Comparison of ENCODE assay signal across 8 cellular contexts in the genomic region with DNA sequence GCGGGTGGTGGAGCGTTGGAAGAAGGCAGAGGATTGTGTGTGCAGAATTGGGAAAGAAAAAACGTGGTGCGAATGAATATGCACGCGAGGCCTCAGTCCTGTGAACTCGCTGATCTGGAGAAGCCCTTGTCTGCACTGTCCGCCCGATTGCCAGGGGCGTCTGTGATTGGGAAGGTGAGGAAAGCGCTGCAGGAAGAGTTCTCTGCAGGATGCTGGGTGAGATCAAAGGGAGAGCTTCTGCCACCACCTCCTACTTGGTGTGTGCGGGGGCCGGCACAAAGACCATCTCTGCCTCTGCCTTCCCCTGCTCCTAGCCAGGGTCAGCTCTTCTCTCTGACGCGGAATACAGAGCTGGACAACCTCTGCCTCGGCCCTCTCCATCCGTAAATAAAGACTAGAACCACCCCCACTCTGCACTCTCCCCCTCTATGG. TPM values are rescaled to one million over a fixed set of nuclear protein-coding genes. Genes with fewer than 3 reads are reported as not detected.
DNase-seq lines count a peak whose midpoint lies in the region; ATAC-seq, FAIRE-seq and TF ChIP-seq lines count a peak whose summit lies in the region.

No MANE protein-coding gene starts in this region.

- intact Hi-C loops in GM12878 (cut with micrococcal nuclease; ENCODE audit: unreplicated experiment) = no loop called here
- intact Hi-C loops in right lobe of liver (cut with DNase I) = no loop called here

- BruUV-seq in GM12878 (replicated peaks; lab: Mats Ljungman, UMichigan) = no TSS peak

- SMC1A ChIA-PET in GM12878 (lab: Charles Lee; ENCODE audit: uncharacterized antibody, unreplicated experiment) = interaction anchor here (0.7 to 1.3 kb wide), 2 partner anchors 26 to 187 kb away, joined by 3 to 4 read pairs; no protein-coding TSS in a partner anchor

- TF ChIP-seq EP300 in GM12878 (IDR thresholded peaks at IDR 0.05; ENCODE audit: borderline replicate concordance in 1 of 2, control insufficient read depth in 1 of 2, low read depth in 2 of 2, low read length in 2 of 2) (no peak), upper lobe of left lung (IDR thresholded peaks at IDR 0.05) (no peak)

- H3K9me3 ChIP-seq in GM12878 (replicated peaks; ENCODE audit: control insufficient read depth, insufficient read depth, low read length) = no peaks in the 10 kb centered on the region
- H3K9me3 ChIP-seq in right lobe of liver = no peaks in the 10 kb centered on the region
- H3K9me3 ChIP-seq in upper lobe of left lung = no peaks in the 10 kb centered on the region

- WGBS in GM12878 (ENCODE audit: insufficient coverage, insufficient replicate concordance, low lambda C conversion rate, missing lambda C conversion rate) = 71% methylated on average over 17 of the region's 17 CpGs
- 34% methylated on average over 12 of the region's 17 CpGs for WGBS in right lobe of liver (ENCODE audit: insufficient coverage, low coverage, low lambda C conversion rate, missing lambda C conversion rate)
- WGBS in upper lobe of left lung, 2 donors = 36 to 47% methylated on average over 17 of the region's 17 CpGs

- H3K9ac ChIP-seq in GM12878 (ENCODE audit: control insufficient read depth, insufficient read depth, low read length) = no peak overlapping the region; the same call in 1 of the 2 replicates

- H2AFZ ChIP-seq in GM12878 (ENCODE audit: control insufficient read depth, low read depth, low read length) = no peak overlapping the region

- H3K27ac Mint-ChIP-seq in activated naive CD4-positive, alpha-beta T cell treated with anti-CD3 and anti-CD28 coated beads, Interleukin-2, amount 50 U/mL, for 24 hours = peak overlapping the region; percentile 47

- peak overlapping the region; percentile 99 for H3K4me3 Mint-ChIP-seq in activated naive CD4-positive, alpha-beta T cell treated with anti-CD3 and anti-CD28 coated beads, Interleukin-2, amount 50 U/mL, for 24 hours

- H3K27ac ChIP-seq in GM12878 (ENCODE audit: control insufficient read depth, insufficient read depth) = no peak overlapping the region
- no peak overlapping the region for H3K27ac ChIP-seq in right lobe of liver
- H3K27ac ChIP-seq in upper lobe of left lung = peak overlapping the region in 3 of 4 donors; percentile 93 to 95 (median 93)

- H3K36me3 Mint-ChIP-seq in activated naive CD4-positive, alpha-beta T cell treated with anti-CD3 and anti-CD28 coated beads, Interleukin-2, amount 50 U/mL, for 24 hours = peaks cover 4% of the 10 kb centered on the region

- peak overlapping the region; percentile 61; the same call in 1 of the 2 replicates for H3K4me3 ChIP-seq in GM12878
- peak overlapping the region; percentile 95 to 99 (median 99) for H3K4me3 ChIP-seq in right lobe of liver
- peak overlapping the region; percentile 30 to 97 (median 86) for H3K4me3 ChIP-seq in upper lobe of left lung

- TF ChIP-seq RAD21 in GM12878 (IDR thresholded peaks at IDR 0.05; ENCODE audit: insufficient read depth, low read depth, low read length) = no peak

- TF ChIP-seq POLR2A in GM12878 (IDR thresholded peaks at IDR 0.05; ENCODE audit: low read depth, low read length) (no peak), right lobe of liver (IDR thresholded peaks at IDR 0.05) (no peak), upper lobe of left lung (IDR thresholded peaks at IDR 0.05) (no peak)

- H3K9me3 Mint-ChIP-seq in activated naive CD4-positive, alpha-beta T cell treated with anti-CD3 and anti-CD28 coated beads, Interleukin-2, amount 50 U/mL, for 24 hours = no peaks in the 10 kb centered on the region

- RAD21 ChIA-PET in GM12878 (lab: Charles Lee; ENCODE audit: unreplicated experiment) = no interaction called here

- H4K20me1 ChIP-seq in GM12878 (ENCODE audit: control insufficient read depth, insufficient read depth) = no peaks in the 10 kb centered on the region

- no peak for ATAC-seq in GM12878
- ATAC-seq in right lobe of liver = no peak
- ATAC-seq in upper lobe of left lung (ENCODE audit: low FRiP score in 2 of 2) = no peak
- ATAC-seq in esophagus mucosa = no peak

- no peak for DNase-seq in activated naive CD4-positive, alpha-beta T cell treated with Interleukin-2 at 50 U/mL for 16 hours
- DNase-seq in GM12878 (ENCODE audit: low read depth, low spot score) (no peak), right lobe of liver (no peak), upper lobe of left lung (no peak), amniotic stem cell (lab: John Stamatoyannopoulos, UW) (no peak), NCI-H1417 treated with DMSO at 0.1 percent for 48 hours (lab: John Stamatoyannopoulos, UW) (no peak)

- H3K4me2 ChIP-seq in GM12878 (ENCODE audit: control insufficient read depth, insufficient read depth) = peak overlapping the region; percentile 76

- peaks cover 36% of the 10 kb centered on the region for H3K79me2 ChIP-seq in GM12878 (ENCODE audit: control insufficient read depth, insufficient read depth, low read length)

- POLR2A ChIA-PET in GM12878 (lab: Charles Lee) = interaction anchor here (0.6 to 2.2 kb wide), 3 partner anchors 11 to 23 kb away, joined by 3 to 6 read pairs (median 3); no protein-coding TSS in a partner anchor

- H3K27me3 ChIP-seq in GM12878 (replicated peaks in 1 of 2; ENCODE audit: control insufficient read depth in 2 of 2, insufficient read depth in 2 of 2, low read length in 1 of 2) = no peaks in the 10 kb centered on the region
- H3K27me3 ChIP-seq in right lobe of liver = no peaks in the 10 kb centered on the region
- H3K27me3 ChIP-seq in upper lobe of left lung = no peaks in the 10 kb centered on the region

- H3K27me3 Mint-ChIP-seq in activated naive CD4-positive, alpha-beta T cell treated with anti-CD3 and anti-CD28 coated beads, Interleukin-2, amount 50 U/mL, for 24 hours = no peaks in the 10 kb centered on the region

- CTCF ChIA-PET in GM12878 (lab: Yijun Ruan, JAX) = interaction anchor here (2.6 kb wide), 1 partner anchor 26 kb away, joined by 9 read pairs; the partner anchor contains the start of gene KCNH4

- H3K36me3 ChIP-seq in GM12878 (ENCODE audit: control insufficient read depth in 2 of 2, insufficient read depth in 2 of 2, low read length in 1 of 2) (0 out of 4 replicates have a peak, but pooled peaks cover 0 to 4% of the 10 kb centered on the region in 2 experiments), right lobe of liver (no peaks in the 10 kb centered on the region), upper lobe of left lung (peaks cover 0 to 17% (median 3%) of the 10 kb centered on the region in 4 donors)

- TF ChIP-seq CTCF in GM12878 (IDR thresholded peaks at IDR 0.05 in 2 of 3, conservative IDR thresholded peaks at IDR 0.05 in 1 of 3; ENCODE audit: control insufficient read depth in 2 of 3, extremely low read depth in 1 of 3, insufficient read depth in 1 of 3, low read depth in 3 of 3, low read length in 3 of 3) (no peak), right lobe of liver (IDR thresholded peaks at IDR 0.05) (no peak), upper lobe of left lung (IDR thresholded peaks at IDR 0.05) (no peak)

- in situ Hi-C loops in GM12878 (cut with MboI) = no loop called here

- H3K4me1 ChIP-seq in GM12878 (ENCODE audit: control insufficient read depth, insufficient read depth, low read length) (peaks cover 5% of the 10 kb centered on the region), right lobe of liver (peaks cover 0 to 16% (median 5%) of the 10 kb centered on the region in 4 donors), upper lobe of left lung (peaks cover 26 to 40% (median 31%) of the 10 kb centered on the region in 4 donors)

- no peak for FAIRE-seq in GM12878 (lab: Jason Lieb, UNC)

- H3K4me1 Mint-ChIP-seq in activated naive CD4-positive, alpha-beta T cell treated with anti-CD3 and anti-CD28 coated beads, Interleukin-2, amount 50 U/mL, for 24 hours = peaks cover 32% of the 10 kb centered on the region

RNA-seq across cellular contexts. Expression of gene RAB5C, which starts 0.8 kb away (rescaled TPM):
- 14.4 and 17.0 TPM in 2 replicates for total RNA-seq in GM12878 (2013; cell fraction: nucleolus; rRNA removed)
- total RNA-seq in GM12878 (2014; rRNA removed) (52.9 and 60.5 TPM in 2 replicates), GM12878 (2014; rRNA removed; fragmentation: Illumina TruSeq; extraction: Trizol) (42.3 and 42.9 TPM in 2 replicates), GM12878 (2021) (67.7 and 70.7 TPM in 2 replicates), right lobe of liver (100 to 1,000 TPM in 1 of 6 experiments, 10 to 100 TPM in 5; 54.0 to 108 (median 65.3) TPM), upper lobe of left lung (100 to 1,000 TPM in 3 of 6 donors, 10 to 100 TPM in 3; 57.6 to 183 (median 133) TPM), esophagus mucosa (63.8 TPM)
- 30.0 TPM for polyA plus RNA-seq in GM12878 (2011; ENCODE audit: low read depth)
- polyA plus RNA-seq in GM12878 (2011; rRNA removed) (51.7 and 90.4 TPM in 2 replicates), GM12878 (2014; fragmentation: Illumina TruSeq; extraction: Trizol) (40.8 and 80.7 TPM in 2 replicates), GM12878 (2014; fragmentation: Nextera tagmentation; extraction: Ambion mirVana) (1 to 10 TPM; 1.2 to 1.7 TPM), GM12878 (2014; rRNA removed) (91.9 and 94.4 TPM in 2 replicates), GM12878 (2016; fragmentation: Nextera tagmentation; extraction: Ambion mirVana) (10 to 100 TPM; 49.9 to 51.7 TPM)
- polyA plus RNA-seq in GM12878 (2011; cell fraction: cytosol; rRNA removed) = 117 and 153 TPM in 2 replicates
- polyA plus RNA-seq in GM12878 (2011; cell fraction: nucleus; rRNA removed) = 54.9 and 70.0 TPM in 2 replicates
- polyA plus RNA-seq in GM12878 (2012) = 46.1 and 53.6 TPM in 2 replicates
- 35.5 and 46.5 TPM in 2 replicates for polyA minus RNA-seq in GM12878 (2011; rRNA and poly(A)+ RNA removed)
- 16.0 and 32.4 TPM in 2 replicates for polyA minus RNA-seq in GM12878 (2011; cell fraction: cytosol; rRNA and poly(A)+ RNA removed)
- polyA minus RNA-seq in GM12878 (2011; cell fraction: nucleus; rRNA and poly(A)+ RNA removed) = 7.0 and 10.0 TPM in 2 replicates

RNA-seq across cellular contexts. Expression of gene KCNH4, which starts 25.3 kb away (rescaled TPM):
- 1.3 and 1.7 TPM in 2 replicates for total RNA-seq in GM12878 (2013; cell fraction: nucleolus; rRNA removed)
- total RNA-seq in GM12878 (2014; rRNA removed) (0.06 TPM in 1 of 2 replicates, not detected in the other), GM12878 (2014; rRNA removed; fragmentation: Illumina TruSeq; extraction: Trizol) (0.09 TPM in 1 of 2 replicates, not detected in the other), GM12878 (2021) (0.19 and 0.26 TPM in 2 replicates), right lobe of liver (under 1 TPM in 1 of 6 experiments, not detected in 5; 0.11 TPM), upper lobe of left lung (under 1 TPM in 2 of 6 donors, not detected in 4; under 0.01 to 0.27 TPM), esophagus mucosa (not detected)
- 0.12 TPM for polyA plus RNA-seq in GM12878 (2011; ENCODE audit: low read depth)
- polyA plus RNA-seq in GM12878 (2011; rRNA removed) (0.39 and 0.88 TPM in 2 replicates), GM12878 (2014; fragmentation: Illumina TruSeq; extraction: Trizol) (0.12 TPM in 1 of 2 replicates, not detected in the other), GM12878 (2014; fragmentation: Nextera tagmentation; extraction: Ambion mirVana) (under 1 TPM in 1 of 2 experiments, not detected in 1; 0.04 TPM), GM12878 (2014; rRNA removed) (0.10 and 0.30 TPM in 2 replicates), GM12878 (2016; fragmentation: Nextera tagmentation; extraction: Ambion mirVana) (under 1 TPM; 0.03 to 0.09 TPM)
- 1.2 and 1.4 TPM in 2 replicates for polyA plus RNA-seq in GM12878 (2011; cell fraction: cytosol; rRNA removed)
- polyA plus RNA-seq in GM12878 (2011; cell fraction: nucleus; rRNA removed) = 2.5 and 3.5 TPM in 2 replicates
- polyA plus RNA-seq in GM12878 (2012) = 0.21 and 0.28 TPM in 2 replicates
- 1.2 and 1.3 TPM in 2 replicates for polyA minus RNA-seq in GM12878 (2011; rRNA and poly(A)+ RNA removed)
- polyA minus RNA-seq in GM12878 (2011; cell fraction: cytosol; rRNA and poly(A)+ RNA removed) = 0.42 TPM in 1 of 2 replicates, not detected in the other
- 0.73 and 1.3 TPM in 2 replicates for polyA minus RNA-seq in GM12878 (2011; cell fraction: nucleus; rRNA and poly(A)+ RNA removed)

RNA-seq across cellular contexts. Expression of gene HCRT, which starts 29.6 kb away (rescaled TPM):
- not detected in 2 replicates for total RNA-seq in GM12878 (2013; cell fraction: nucleolus; rRNA removed)
- total RNA-seq in GM12878 (2014; rRNA removed) (not detected in 2 replicates), GM12878 (2014; rRNA removed; fragmentation: Illumina TruSeq; extraction: Trizol) (not detected in 2 replicates), GM12878 (2021) (0.41 TPM in 1 of 2 replicates, not detected in the other), right lobe of liver (not detected), upper lobe of left lung (not detected), esophagus mucosa (not detected)
- polyA plus RNA-seq in GM12878 (2011; ENCODE audit: low read depth) = not detected
- polyA plus RNA-seq in GM12878 (2011; rRNA removed) (not detected in 2 replicates), GM12878 (2014; fragmentation: Illumina TruSeq; extraction: Trizol) (not detected in 2 replicates), GM12878 (2014; fragmentation: Nextera tagmentation; extraction: Ambion mirVana) (not detected), GM12878 (2014; rRNA removed) (not detected in 2 replicates), GM12878 (2016; fragmentation: Nextera tagmentation; extraction: Ambion mirVana) (not detected)
- not detected in 2 replicates for polyA plus RNA-seq in GM12878 (2011; cell fraction: cytosol; rRNA removed)
- polyA plus RNA-seq in GM12878 (2011; cell fraction: nucleus; rRNA removed) = not detected in 2 replicates
- polyA plus RNA-seq in GM12878 (2012) = not detected in 2 replicates
- not detected in 2 replicates for polyA minus RNA-seq in GM12878 (2011; rRNA and poly(A)+ RNA removed)
- not detected in 2 replicates for polyA minus RNA-seq in GM12878 (2011; cell fraction: cytosol; rRNA and poly(A)+ RNA removed)
- not detected in 2 replicates for polyA minus RNA-seq in GM12878 (2011; cell fraction: nucleus; rRNA and poly(A)+ RNA removed)

RNA-seq across cellular contexts. Expression of gene HSPB9, which starts 33.0 kb away (rescaled TPM):
- not detected in 2 replicates for total RNA-seq in GM12878 (2013; cell fraction: nucleolus; rRNA removed)
- total RNA-seq in GM12878 (2014; rRNA removed) (not detected in 2 replicates), GM12878 (2014; rRNA removed; fragmentation: Illumina TruSeq; extraction: Trizol) (not detected in 2 replicates), GM12878 (2021) (not detected in 2 replicates), right lobe of liver (1 to 10 TPM in 2 of 6 experiments, under 1 TPM in 4; 0.38 to 1.6 (median 0.85) TPM), upper lobe of left lung (1 to 10 TPM in 1 of 6 donors, under 1 TPM in 1, not detected in 4; 0.15 to 1.0 TPM), esophagus mucosa (not detected)
- 0.13 TPM for polyA plus RNA-seq in GM12878 (2011; ENCODE audit: low read depth)
- polyA plus RNA-seq in GM12878 (2011; rRNA removed) (0.04 and 0.07 TPM in 2 replicates), GM12878 (2014; fragmentation: Illumina TruSeq; extraction: Trizol) (not detected in 2 replicates), GM12878 (2014; fragmentation: Nextera tagmentation; extraction: Ambion mirVana) (not detected), GM12878 (2014; rRNA removed) (not detected in 2 replicates), GM12878 (2016; fragmentation: Nextera tagmentation; extraction: Ambion mirVana) (under 1 TPM; 0.11 to 0.40 TPM)
- 0.07 and 0.09 TPM in 2 replicates for polyA plus RNA-seq in GM12878 (2011; cell fraction: cytosol; rRNA removed)
- polyA plus RNA-seq in GM12878 (2011; cell fraction: nucleus; rRNA removed) = 0.81 and 1.4 TPM in 2 replicates
- 0.26 and 0.27 TPM in 2 replicates for polyA plus RNA-seq in GM12878 (2012)
- polyA minus RNA-seq in GM12878 (2011; rRNA and poly(A)+ RNA removed) = not detected in 2 replicates
- polyA minus RNA-seq in GM12878 (2011; cell fraction: cytosol; rRNA and poly(A)+ RNA removed) = not detected in 2 replicates
- polyA minus RNA-seq in GM12878 (2011; cell fraction: nucleus; rRNA and poly(A)+ RNA removed) = 0.12 TPM in 1 of 2 replicates, not detected in the other

RNA-seq across cellular contexts. Expression of gene KAT2A, which starts 34.5 kb away (rescaled TPM):
- 42.6 and 59.8 TPM in 2 replicates for total RNA-seq in GM12878 (2013; cell fraction: nucleolus; rRNA removed)
- total RNA-seq in GM12878 (2014; rRNA removed) (12.6 and 16.3 TPM in 2 replicates), GM12878 (2014; rRNA removed; fragmentation: Illumina TruSeq; extraction: Trizol) (12.3 and 12.9 TPM in 2 replicates), GM12878 (2021) (31.9 and 33.3 TPM in 2 replicates), right lobe of liver (10 to 100 TPM; 14.3 to 36.4 (median 21.3) TPM), upper lobe of left lung (100 to 1,000 TPM in 1 of 6 donors, 10 to 100 TPM in 5; 17.0 to 116 (median 32.5) TPM), esophagus mucosa (20.8 TPM)
- polyA plus RNA-seq in GM12878 (2011; ENCODE audit: low read depth) = 15.8 TPM
- polyA plus RNA-seq in GM12878 (2011; rRNA removed) (25.8 and 46.1 TPM in 2 replicates), GM12878 (2014; fragmentation: Illumina TruSeq; extraction: Trizol) (17.1 and 25.7 TPM in 2 replicates), GM12878 (2014; fragmentation: Nextera tagmentation; extraction: Ambion mirVana) (1 to 10 TPM in 1 of 2 experiments, under 1 TPM in 1; 0.85 to 3.0 TPM), GM12878 (2014; rRNA removed) (47.5 and 52.3 TPM in 2 replicates), GM12878 (2016; fragmentation: Nextera tagmentation; extraction: Ambion mirVana) (10 to 100 TPM; 11.0 to 12.6 TPM)
- 33.4 and 45.6 TPM in 2 replicates for polyA plus RNA-seq in GM12878 (2011; cell fraction: cytosol; rRNA removed)
- 433 and 500 TPM in 2 replicates for polyA plus RNA-seq in GM12878 (2011; cell fraction: nucleus; rRNA removed)
- 26.4 and 29.6 TPM in 2 replicates for polyA plus RNA-seq in GM12878 (2012)
- polyA minus RNA-seq in GM12878 (2011; rRNA and poly(A)+ RNA removed) = 15.8 and 20.1 TPM in 2 replicates
- polyA minus RNA-seq in GM12878 (2011; cell fraction: cytosol; rRNA and poly(A)+ RNA removed) = 11.9 TPM in 2 replicates
- polyA minus RNA-seq in GM12878 (2011; cell fraction: nucleus; rRNA and poly(A)+ RNA removed) = 26.1 and 36.8 TPM in 2 replicates

Comparison
In these comparisons a context has a peak if more than half of its experiments do, and no peak if none do; other contexts are left out.
1. H3K27ac ChIP-seq: peak in upper lobe of left lung (3 of 4); none in GM12878 (single experiment) and right lobe of liver (0 of 3).
2. Peak in every context shown above with its lines, with median percentiles within 50 percentile points of each other: H3K4me3 ChIP-seq.